ENCODE assay signal across 25 cellular contexts in the genomic region with DNA sequence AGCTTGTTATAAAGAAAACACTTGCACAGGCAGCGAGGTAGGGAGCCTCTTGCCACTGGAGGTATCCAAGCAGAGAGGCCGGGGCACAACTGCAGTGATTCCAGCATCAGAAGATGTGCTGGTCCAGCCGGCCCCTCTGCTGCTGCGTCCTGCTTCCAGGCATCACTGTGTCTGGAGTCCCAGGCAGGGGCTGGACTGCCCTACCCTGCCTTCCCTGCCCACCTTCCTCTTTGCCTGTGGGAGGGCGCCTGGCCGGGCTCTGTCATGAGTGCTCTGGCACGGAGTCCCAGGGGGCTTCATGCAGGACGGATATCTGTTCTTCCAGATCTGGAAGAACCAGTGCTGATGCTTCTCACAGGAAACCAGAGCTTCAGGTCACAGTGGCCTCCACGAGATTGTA.
"Had no signal": no experiment of that assay in that cellular context is flagged by ENCODE, and none has a peak within 500 bp of the region (broad histone marks: within the 10 kb centered on the region; RNA-seq: fewer than 3 reads in every experiment).

No MANE protein-coding gene starts in this region.

- H3K36me3 Mint-ChIP-seq: naive thymus-derived CD8-positive, alpha-beta T cell; stimulated activated memory B cell treated with anti-CD40 and anti-IgM and Interleukin-4, amounts not matched to agents 10 μg/mL and 1 μg/mL and 100 μg/mL, for 72 hours; type B pancreatic cell had no signal

- ATAC-seq: effector memory CD8-positive, alpha-beta T cell; left ventricle myocardium superior; lower lobe of right lung; naive thymus-derived CD8-positive, alpha-beta T cell; psoas muscle; right cardiac atrium; stimulated activated memory B cell treated with anti-CD40 and anti-IgM and Interleukin-4, amounts not matched to agents 10 μg/mL and 1 μg/mL and 100 μg/mL, for 72 hours; stimulated activated naive CD8-positive, alpha-beta T cell treated with anti-CD3 and anti-CD28 coated beads, Interleukin-15, Interleukin-2, amounts not matched to agents 100 U/mL and 50 U/mL, for 24 hours had no signal

- H3K4me3 Mint-ChIP-seq: effector memory CD8-positive, alpha-beta T cell; immature natural killer cell; naive thymus-derived CD8-positive, alpha-beta T cell; nephron progenitor cell; stimulated activated memory B cell treated with anti-CD40 and anti-IgM and Interleukin-4, amounts not matched to agents 10 μg/mL and 1 μg/mL and 100 μg/mL, for 72 hours; type B pancreatic cell had no signal

- H3K9me3 Mint-ChIP-seq: effector memory CD8-positive, alpha-beta T cell; immature natural killer cell; nephron progenitor cell; type B pancreatic cell had no signal

- FAIRE-seq: endometrium had no signal

- H3K27ac Mint-ChIP-seq: effector memory CD8-positive, alpha-beta T cell; naive thymus-derived CD8-positive, alpha-beta T cell; nephron progenitor cell; stimulated activated memory B cell treated with anti-CD40 and anti-IgM and Interleukin-4, amounts not matched to agents 10 μg/mL and 1 μg/mL and 100 μg/mL, for 72 hours; type B pancreatic cell had no signal

- H3K4me1 Mint-ChIP-seq: naive thymus-derived CD8-positive, alpha-beta T cell; stimulated activated memory B cell treated with anti-CD40 and anti-IgM and Interleukin-4, amounts not matched to agents 10 μg/mL and 1 μg/mL and 100 μg/mL, for 72 hours had no signal

- DNase-seq: cortex of kidney; effector memory CD8-positive, alpha-beta T cell; erythroblast; esophagus squamous epithelium; foreskin melanocyte; hypothalamus; immature natural killer cell; islet precursor cell; left ventricle myocardium superior; lower lobe of right lung; naive thymus-derived CD8-positive, alpha-beta T cell; nephron progenitor cell; occipital lobe; ovary; psoas muscle; right cardiac atrium; sigmoid colon; stimulated activated CD4-positive, alpha-beta T cell treated with anti-CD3 and anti-CD28 coated beads, Interleukin-4, amount 100 ng/mL, for 4 hours; stimulated activated naive CD8-positive, alpha-beta T cell treated with anti-CD3 and anti-CD28 coated beads, Interleukin-15, Interleukin-2, amounts not matched to agents 100 U/mL and 50 U/mL, for 24 hours; substantia nigra; testis; tibial artery had no signal
